Comparison of ENCODE assay signal across 27 cellular contexts in genomic region chr13:28349371-28349770, GRCh38.
"Had no signal": no experiment of that assay in that cellular context is flagged by ENCODE, and none has a peak within 500 bp of the region (broad histone marks: within the 10 kb centered on the region; RNA-seq: fewer than 3 reads in every experiment).

No MANE protein-coding gene starts in this region.

- H3K9ac ChIP-seq: KMS-11 had no signal

- DNase-seq: activated CD4-positive, alpha-beta T cell treated with anti-CD3 and anti-CD28 coated beads for 48 hours; activated CD4-positive, alpha-beta T cell treated with anti-CD3 and anti-CD28 coated beads, Interleukin-2, amount 50 U/mL, for 4 hours; activated CD4-positive, CD25-positive, alpha-beta regulatory T cell treated with anti-CD3 and anti-CD28 coated beads, Interleukin-2, amount 50 U/mL, for 72 hours; activated CD8-positive, alpha-beta memory T cell treated with anti-CD3 and anti-CD28 coated beads, Interleukin-2, amount 50 U/mL, for 48 hours; activated CD8-positive, alpha-beta T cell treated with anti-CD3 and anti-CD28 coated beads, Interleukin-2, amount 10 ng/mL, durations not matched to agents 7 days and 5 days; activated effector memory CD4-positive, alpha-beta T cell treated with Interleukin-2 at 50 U/mL for 16 hours; activated naive CD4-positive, alpha-beta T cell; activated naive CD8-positive, alpha-beta T cell treated with anti-CD3 and anti-CD28 coated beads, Interleukin-2, amount 50 U/mL, for 24 hours; activated T-cell treated with anti-CD3 and anti-CD28 coated beads, Interleukin-2, amount 50 U/mL, for 1 hour; amniotic stem cell; brain microvascular endothelial cell; NCI-H1092 treated with DMSO at 0.1 percent for 48 hours; NCI-H1417 treated with DMSO at 0.1 percent for 48 hours; NCI-H1694 treated with DMSO at 0.1 percent for 48 hours; NCI-H2029 treated with DMSO at 0.1 percent for 48 hours; NCI-H510A treated with DMSO at 0.1 percent for 48 hours; NCI-H69; NK-92 treated with Interleukin-12 subunit alpha and Interleukin-12 subunit beta, amount 100 ng/mL, for 24 hours; OCI-M1; Right ventricle myocardium superior; SJCRH30; T-helper 17 cell; T-helper 9 cell had no signal

- H3K27ac ChIP-seq: brain microvascular endothelial cell, KMS-11, RWPE1, SJCRH30 had no signal

- H3K4me1 ChIP-seq: SJCRH30 had no signal

- ATAC-seq: activated CD8-positive, alpha-beta T cell treated with anti-CD3 and anti-CD28 coated beads, Interleukin-2, amount 10 ng/mL, durations not matched to agents 7 days and 5 days; activated naive CD8-positive, alpha-beta T cell treated with anti-CD3 and anti-CD28 coated beads, Interleukin-2, amount 50 U/mL, for 24 hours; Panc1; T-helper 17 cell; WTC11 had no signal

- H3K9me3 ChIP-seq: SJCRH30 had no signal

- H3K4me3 ChIP-seq: SJCRH30 had no signal

- H3K27me3 ChIP-seq: brain microvascular endothelial cell had no signal

- H3K4me2 ChIP-seq: KMS-11 had no signal

- H3K36me3 ChIP-seq: brain microvascular endothelial cell, SJCRH30 had no signal
